In the genomic region with DNA sequence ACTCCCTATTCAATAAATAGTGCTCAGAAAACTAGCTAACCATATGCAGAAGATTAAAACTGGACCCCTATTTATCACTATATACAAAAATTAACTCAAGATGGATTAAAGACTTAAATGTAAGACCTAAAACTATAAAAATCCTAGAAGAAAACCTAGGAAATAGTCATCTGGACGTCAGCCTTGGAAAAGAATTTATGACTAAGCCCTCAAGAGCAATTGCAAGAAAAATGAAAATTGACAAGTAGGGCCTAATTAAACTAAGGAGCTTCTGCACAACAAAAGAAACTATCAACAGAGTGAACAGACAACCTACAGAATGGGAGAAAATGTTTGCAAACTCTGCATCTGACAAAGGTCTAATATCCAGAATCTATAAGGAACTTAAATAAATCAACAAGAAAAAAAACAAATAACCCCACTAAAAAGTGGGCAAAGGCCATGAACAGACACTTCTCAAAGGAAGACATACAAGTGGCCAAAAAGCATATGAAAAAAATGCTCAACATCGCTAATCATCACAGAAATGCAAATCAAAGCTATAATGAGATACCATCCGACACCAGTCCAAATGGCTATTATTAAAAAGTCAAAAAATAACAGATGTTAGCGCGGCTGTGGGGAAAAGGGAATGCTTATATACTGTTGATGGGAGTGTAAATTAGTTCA, we compare ENCODE assay signal across 7 cellular contexts.
DNase-seq lines count a peak whose midpoint lies in the region; ATAC-seq and TF ChIP-seq lines count a peak whose summit lies in the region.
"Not testable (repeated sequence)": the region's sequence is repeated elsewhere in the genome, so short reads cannot be mapped to it uniquely, and the experiment has no call there.

No MANE protein-coding gene starts in this region.

- dilution Hi-C loops in IMR-90 (cut with HindIII; ENCODE audit: low sequenced_read_pairs, unreplicated experiment) = not testable (repeated sequence)

- H4K5ac ChIP-seq in IMR-90 (ENCODE audit: low read depth, low read length) = not testable (repeated sequence)

- TF ChIP-seq CTCF in IMR-90 (conservative IDR thresholded peaks at IDR 0.05; ENCODE audit: low read depth, low read length); RWPE2 (IDR thresholded peaks at IDR 0.05; ENCODE audit: poor library complexity, severe bottlenecking); epithelial cell of esophagus (IDR thresholded peaks at IDR 0.05; ENCODE audit: insufficient read depth, low read depth, low read length, missing control alignments); fibroblast of mammary gland (conservative IDR thresholded peaks at IDR 0.05; ENCODE audit: control insufficient read depth, insufficient read depth, low read depth, low read length): not testable (repeated sequence)

- not testable (repeated sequence) for H3K14ac ChIP-seq in IMR-90 (replicated peaks; ENCODE audit: low read depth, low read length)

- not testable (repeated sequence) for H4K8ac ChIP-seq in IMR-90 (ENCODE audit: low read depth in 2 of 2, low read length in 2 of 2)

- H2AK5ac ChIP-seq in IMR-90 (ENCODE audit: low read depth, low read length) = not testable (repeated sequence)

- not testable (repeated sequence) for H3F3A ChIP-seq in GM23248 (ENCODE audit: insufficient read depth)

- intact Hi-C loops in IMR-90 (cut with micrococcal nuclease) = not testable (repeated sequence)

- not testable (repeated sequence) for H4K20me1 ChIP-seq in GM23248 (ENCODE audit: insufficient read depth); IMR-90 (ENCODE audit: insufficient read depth, low read length)

- 79 to 80% methylated on average over 5 of the region's 5 CpGs for WGBS in GM23248 (ENCODE audit: low coverage in 1 of 2, low lambda C conversion rate in 2 of 2, missing lambda C conversion rate in 2 of 2), 2 experiments
- no CpG with 5 or more reads among the region's 5 CpGs for WGBS in IMR-90 (ENCODE audit: extremely low coverage in 2 of 2, insufficient read length in 1 of 2), 2 experiments

- DNase-seq in DMS 273 (lab: John Stamatoyannopoulos, UW; ENCODE audit: unreplicated experiment) (peak; percentile 49), GM23248 (peak; percentile 35), IMR-90 (peak; percentile 64), epithelial cell of esophagus (ENCODE audit: low read depth) (peak; percentile 40), fibroblast of mammary gland (ENCODE audit: low read depth) (peak; percentile 68), iris pigment epithelial cell (ENCODE audit: low read depth) (peak; percentile 51)
- DNase-seq in RWPE2 (ENCODE audit: low spot score) = not testable (repeated sequence)

- H3K4me2 ChIP-seq in GM23248 (ENCODE audit: unreplicated experiment); IMR-90 (ENCODE audit: low read depth, low read length): not testable (repeated sequence)

- H3K4ac ChIP-seq in IMR-90 (ENCODE audit: low read depth, low read length) = not testable (repeated sequence)

- not testable (repeated sequence) for H3K27ac ChIP-seq in GM23248; IMR-90 (ENCODE audit: insufficient read depth, low read length)
- peak overlapping the region; percentile 76 for H3K27ac ChIP-seq in RWPE2 (ENCODE audit: poor library complexity, severe bottlenecking)

- not testable (repeated sequence) for H2BK15ac ChIP-seq in IMR-90 (ENCODE audit: low read depth, low read length)

- H2AK9ac ChIP-seq in IMR-90 (replicated peaks; ENCODE audit: low read depth, low read length, poor library complexity) = not testable (repeated sequence)

- peaks cover 39% of the 10 kb centered on the region for H3K79me2 ChIP-seq in GM23248 (ENCODE audit: insufficient read depth)

- BruUV-seq in IMR-90 (replicated peaks; lab: Mats Ljungman, UMichigan) = not testable (repeated sequence)

- POLR2A ChIA-PET in IMR-90 (lab: Charles Lee; ENCODE audit: unreplicated experiment) = not testable (repeated sequence)

- not testable (repeated sequence) for H3K27me3 ChIP-seq in GM23248 (replicated peaks; ENCODE audit: insufficient read depth); IMR-90 (ENCODE audit: control insufficient read depth, insufficient read depth, low read length); RWPE2 (ENCODE audit: insufficient read depth, poor library complexity, severe bottlenecking)

- in situ Hi-C loops in GM23248 (cut with MboI); IMR-90 (cut with MboI; ENCODE audit: low sequenced_read_pairs): not testable (repeated sequence)

- CTCF ChIA-PET in IMR-90 (lab: Yijun Ruan, JAX) = not testable (repeated sequence)

- H3K9me2 ChIP-seq in GM23248 (ENCODE audit: insufficient read depth) = not testable (repeated sequence)

- not testable (repeated sequence) for ATAC-seq in IMR-90 (ENCODE audit: low read depth); RWPE2 (ENCODE audit: low read depth)

- not testable (repeated sequence) for H3K4me1 ChIP-seq in GM23248 (ENCODE audit: insufficient read depth); IMR-90 (ENCODE audit: control insufficient read depth, insufficient read depth, low read length)
- H3K4me1 ChIP-seq in RWPE2 (ENCODE audit: insufficient read depth, poor library complexity, severe bottlenecking) = peaks cover 51% of the 10 kb centered on the region

- not testable (repeated sequence) for H2BK5ac ChIP-seq in IMR-90 (ENCODE audit: low read depth, low read length, poor library complexity, severe bottlenecking)

- peaks cover 32 to 77% of the 10 kb centered on the region in 2 experiments for H3K79me1 ChIP-seq in IMR-90 (ENCODE audit: low read depth in 1 of 2, low read length in 2 of 2)

- not testable (repeated sequence) for H4K91ac ChIP-seq in IMR-90 (ENCODE audit: insufficient read depth, low read depth, low read length)

- not testable (repeated sequence) for H3K9ac ChIP-seq in GM23248; IMR-90 (ENCODE audit: low read depth, low read length)

- H3K9me1 ChIP-seq in IMR-90 (ENCODE audit: insufficient read depth, low read length) = peaks cover 21% of the 10 kb centered on the region

- TF ChIP-seq RAD21 in IMR-90 (IDR thresholded peaks at IDR 0.05; ENCODE audit: low read length) = not testable (repeated sequence)

- H3K56ac ChIP-seq in IMR-90 (ENCODE audit: extremely low read depth, insufficient read depth, low read length) = not testable (repeated sequence)

- H3K4me3 ChIP-seq in GM23248; IMR-90 (ENCODE audit: insufficient read depth, low read depth, low read length); RWPE2 (ENCODE audit: severe bottlenecking); epithelial cell of esophagus (ENCODE audit: low read length); fibroblast of mammary gland (ENCODE audit: control insufficient read depth, low read depth, low read length): not testable (repeated sequence)

- not testable (repeated sequence) for H3K18ac ChIP-seq in IMR-90 (ENCODE audit: low read depth, low read length)

- not testable (repeated sequence) for H2BK20ac ChIP-seq in IMR-90 (ENCODE audit: low read depth, low read length)

- H3K23ac ChIP-seq in IMR-90 (ENCODE audit: low read depth, low read length) = not testable (repeated sequence)

- not testable (repeated sequence) for TF ChIP-seq POLR2A in IMR-90 (IDR thresholded peaks at IDR 0.05; ENCODE audit: low read depth, low read length)

- not testable (repeated sequence) for H3K9me3 ChIP-seq in GM23248 (ENCODE audit: low read depth); IMR-90 (ENCODE audit: control insufficient read depth, insufficient read depth, low read length); RWPE2 (ENCODE audit: severe bottlenecking)

- not testable (repeated sequence) for H3K36me3 ChIP-seq in GM23248 (ENCODE audit: low read depth); IMR-90 (ENCODE audit: control insufficient read depth, insufficient read depth, low read length); RWPE2 (ENCODE audit: low read depth)

- not testable (repeated sequence) for H2AFZ ChIP-seq in GM23248; IMR-90 (replicated peaks; ENCODE audit: low read length, poor library complexity)

- not testable (repeated sequence) for H2BK120ac ChIP-seq in IMR-90 (ENCODE audit: low read depth, low read length)
